In genomic region chr3:173688216-173688842, GRCh38 we compare ENCODE assay signal across 30 cellular contexts.
A peak's percentile ranks its signal among the peaks of the same experiment; 100 is the strongest.
DNase-seq lines count a peak whose midpoint lies in the region; FAIRE-seq and TF ChIP-seq lines count a peak whose summit lies in the region.
"Had no signal": no experiment of that assay in that cellular context is flagged by ENCODE, and none has a peak within 500 bp of the region (broad histone marks: within the 10 kb centered on the region; RNA-seq: fewer than 3 reads in every experiment).

No MANE protein-coding gene starts in this region.

- no peaks in the 10 kb centered on the region for H3K79me2 ChIP-seq in endothelial cell of umbilical vein (ENCODE audit: control insufficient read depth, insufficient read depth, low read length)

- no TSS peak for BruUV-seq in endothelial cell of umbilical vein (replicated peaks; lab: Mats Ljungman, UMichigan)

- no peak overlapping the region for H4K8ac ChIP-seq in mesenchymal stem cell (ENCODE audit: low read length)

- H2BK5ac ChIP-seq in mesenchymal stem cell (ENCODE audit: low read depth, low read length, poor library complexity, severe bottlenecking) = no peak overlapping the region

- H3K9ac ChIP-seq in endothelial cell of umbilical vein (replicated peaks; ENCODE audit: extremely low read depth, insufficient read depth, low read length) (no peak overlapping the region), mesenchymal stem cell (ENCODE audit: low read length) (no peak overlapping the region)

- DNase-seq in COLO829 (ENCODE audit: low spot score) (peak; percentile 81), NCI-H82 (lab: John Stamatoyannopoulos, UW) (peak; percentile 83), endothelial cell of umbilical vein (ENCODE audit: low read depth, low spot score) (peak; percentile 6), mesenchymal stem cell (peak; percentile 6), RPMI8226 (no peak), NCI-H2227 (lab: John Stamatoyannopoulos, UW; ENCODE audit: unreplicated experiment) (no peak), NCI-H2196 (lab: John Stamatoyannopoulos, UW; ENCODE audit: unreplicated experiment) (no peak), vagina (ENCODE audit: extremely low spot score in 2 of 2) (no peak)
- DNase-seq: activated CD4-positive, alpha-beta T cell treated with anti-CD3 and anti-CD28 coated beads for 4 hours; activated naive CD8-positive, alpha-beta T cell treated with anti-CD3 and anti-CD28 coated beads for 36 hours; activated T-cell treated with anti-CD3 and anti-CD28 coated beads for 4 hours; caudate nucleus; DND-41; effector CD8-positive, alpha-beta T cell; GOT3; HFFc6; mucosa of descending colon; natural killer cell; NCI-H1092; NCI-H1694; NCI-H524 treated with DMSO at 0.1 percent for 48 hours; SHP77; stimulated activated naive CD4-positive, alpha-beta T cell; upper lobe of right lung had no signal

- FAIRE-seq in endothelial cell of umbilical vein (lab: Jason Lieb, UNC) = no peak
- FAIRE-seq: keratinocyte had no signal

- H3K27ac ChIP-seq in endothelial cell of umbilical vein (ENCODE audit: insufficient read depth, low read depth, low read length) = no peak overlapping the region
- no peak overlapping the region for H3K27ac ChIP-seq in mesenchymal stem cell (ENCODE audit: low read length, poor library complexity, severe bottlenecking)
- no peak overlapping the region for H3K27ac ChIP-seq in vagina
- H3K27ac ChIP-seq: ascending aorta, coronary artery, upper lobe of right lung, VCaP had no signal

- CTCF ChIA-PET in endothelial cell of umbilical vein (lab: Charles Lee) = no interaction called here

- no peak overlapping the region for H4K91ac ChIP-seq in mesenchymal stem cell (ENCODE audit: low read length)

- no peak overlapping the region for H3K14ac ChIP-seq in mesenchymal stem cell (ENCODE audit: low read length in 2 of 2)

- no peaks in the 10 kb centered on the region for H3K4me1 ChIP-seq in endothelial cell of umbilical vein (ENCODE audit: control insufficient read depth, extremely low read depth, insufficient read depth, low read length)
- H3K4me1 ChIP-seq in mesenchymal stem cell (ENCODE audit: control insufficient read depth, insufficient read depth, low read depth, low read length) = no peaks in the 10 kb centered on the region
- no peaks in the 10 kb centered on the region for H3K4me1 ChIP-seq in vagina
- H3K4me1 ChIP-seq: ascending aorta, upper lobe of right lung had no signal

- 83% methylated on average over 3 of the region's 4 CpGs for WGBS in mesenchymal stem cell

- H2BK120ac ChIP-seq in mesenchymal stem cell (ENCODE audit: low read depth, low read length) = no peak overlapping the region

- no peaks in the 10 kb centered on the region for H3K9me3 ChIP-seq in endothelial cell of umbilical vein (replicated peaks; ENCODE audit: control insufficient read depth, insufficient read depth, low read length)
- H3K9me3 ChIP-seq in mesenchymal stem cell (ENCODE audit: control insufficient read depth, low read length) = no peaks in the 10 kb centered on the region
- H3K9me3 ChIP-seq in vagina = no peaks in the 10 kb centered on the region
- H3K9me3 ChIP-seq: ascending aorta, mucosa of descending colon, upper lobe of right lung had no signal

- H3K4me3 ChIP-seq in endothelial cell of umbilical vein (replicated peaks in 1 of 3; ENCODE audit: insufficient read depth in 1 of 3, low read depth in 1 of 3, low read length in 3 of 3) (no peak overlapping the region), mesenchymal stem cell (ENCODE audit: insufficient read depth in 1 of 2, low read depth in 1 of 2, low read length in 2 of 2) (no peak overlapping the region), vagina (no peak overlapping the region)
- H3K4me3 ChIP-seq: ascending aorta, coronary artery, lung, mucosa of descending colon, smooth muscle cell, upper lobe of right lung had no signal

- H3K9me1 ChIP-seq in endothelial cell of umbilical vein (replicated peaks; ENCODE audit: control insufficient read depth, extremely low read depth, insufficient read depth, low read length) = no peaks in the 10 kb centered on the region

- H3K4me2 ChIP-seq in endothelial cell of umbilical vein (ENCODE audit: insufficient read depth, low read length) = no peak overlapping the region
- H3K4me2 ChIP-seq in mesenchymal stem cell (ENCODE audit: low read length, poor library complexity, severe bottlenecking) = no peak overlapping the region
- H3K4me2 ChIP-seq: smooth muscle cell had no signal

- intact Hi-C loops in endothelial cell of umbilical vein (cut with micrococcal nuclease) (no loop called here), vagina (cut with DNase I) (no loop called here)

- no peak overlapping the region for H2AFZ ChIP-seq in endothelial cell of umbilical vein (ENCODE audit: low read depth, low read length)
- H2AFZ ChIP-seq in mesenchymal stem cell (ENCODE audit: low read depth, low read length) = no peak overlapping the region

- H2BK15ac ChIP-seq in mesenchymal stem cell (ENCODE audit: low read depth, poor library complexity, severe bottlenecking) = no peak overlapping the region

- no peaks in the 10 kb centered on the region for H3K79me1 ChIP-seq in mesenchymal stem cell (replicated peaks; ENCODE audit: low read length, poor library complexity, severe bottlenecking)

- H3K36me3 ChIP-seq in endothelial cell of umbilical vein (ENCODE audit: control insufficient read depth in 2 of 2, extremely low read depth in 1 of 2, insufficient read depth in 2 of 2, low read length in 2 of 2) = no peaks in the 10 kb centered on the region
- no peaks in the 10 kb centered on the region for H3K36me3 ChIP-seq in mesenchymal stem cell (ENCODE audit: control insufficient read depth in 1 of 2, insufficient read depth in 2 of 2, low read depth in 1 of 2, low read length in 2 of 2)
- H3K36me3 ChIP-seq in vagina = no peaks in the 10 kb centered on the region
- H3K36me3 ChIP-seq: ascending aorta, upper lobe of right lung had no signal

- no peak overlapping the region for H2AK5ac ChIP-seq in mesenchymal stem cell (ENCODE audit: low read length, severe bottlenecking)

- H2BK12ac ChIP-seq in mesenchymal stem cell (ENCODE audit: low read length in 2 of 2) = no peak overlapping the region

- no peak overlapping the region for H3K18ac ChIP-seq in mesenchymal stem cell (ENCODE audit: low read depth in 1 of 2, low read length in 2 of 2)

- H3K23ac ChIP-seq in mesenchymal stem cell (ENCODE audit: low read length in 2 of 2) = no peak overlapping the region

- dilution Hi-C loops in endothelial cell of umbilical vein (cut with MboI; ENCODE audit: extremely low pct_ligation_motif_present, low sequenced_read_pairs) = no loop called here

- TF ChIP-seq CTCF in endothelial cell of umbilical vein (IDR thresholded peaks at IDR 0.05; ENCODE audit: extremely low read depth in 1 of 2, insufficient read depth in 1 of 2, low read depth in 1 of 2, low read length in 2 of 2) (no peak), vagina (IDR thresholded peaks at IDR 0.05) (no peak)

- no peaks in the 10 kb centered on the region for H4K20me1 ChIP-seq in endothelial cell of umbilical vein (replicated peaks; ENCODE audit: control insufficient read depth, extremely low read depth, insufficient read depth, low read length)

- TF ChIP-seq POLR2A in endothelial cell of umbilical vein (IDR thresholded peaks at IDR 0.05; ENCODE audit: low read depth, low read length) (no peak), vagina (IDR thresholded peaks at IDR 0.05) (no peak)

- H3K27me3 ChIP-seq in endothelial cell of umbilical vein (ENCODE audit: control insufficient read depth in 2 of 2, insufficient read depth in 2 of 2, low read length in 2 of 2) (no peaks in the 10 kb centered on the region), mesenchymal stem cell (ENCODE audit: control insufficient read depth in 1 of 2, insufficient read depth in 1 of 2, low read length in 2 of 2) (no peaks in the 10 kb centered on the region), vagina (no peaks in the 10 kb centered on the region)
- H3K27me3 ChIP-seq: ascending aorta, upper lobe of right lung had no signal

- POLR2A ChIA-PET in endothelial cell of umbilical vein (lab: Charles Lee) = no interaction called here

- H3K4ac ChIP-seq in mesenchymal stem cell (ENCODE audit: low read depth in 1 of 2, low read length in 2 of 2) = no peak overlapping the region

TF ChIP-seq in endothelial cell of umbilical vein, 7 proteins besides CTCF, POLR2A, EP300 and RAD21:
- no peak for TF ChIP-seq MYC (IDR thresholded peaks at IDR 0.05; ENCODE audit: low read depth, low read length)

Comparison
In these comparisons a context has a peak if more than half of its experiments do, and no peak if none do; other contexts are left out.
1. DNase-seq: peak in COLO829 (single experiment), NCI-H82 (single experiment), endothelial cell of umbilical vein (single experiment) and mesenchymal stem cell (single experiment); none in RPMI8226 (single experiment), NCI-H2227 (single experiment), NCI-H2196 (single experiment) and vagina (0 of 2).